Comparison of ENCODE assay signal across 9 cellular contexts in the genomic region with DNA sequence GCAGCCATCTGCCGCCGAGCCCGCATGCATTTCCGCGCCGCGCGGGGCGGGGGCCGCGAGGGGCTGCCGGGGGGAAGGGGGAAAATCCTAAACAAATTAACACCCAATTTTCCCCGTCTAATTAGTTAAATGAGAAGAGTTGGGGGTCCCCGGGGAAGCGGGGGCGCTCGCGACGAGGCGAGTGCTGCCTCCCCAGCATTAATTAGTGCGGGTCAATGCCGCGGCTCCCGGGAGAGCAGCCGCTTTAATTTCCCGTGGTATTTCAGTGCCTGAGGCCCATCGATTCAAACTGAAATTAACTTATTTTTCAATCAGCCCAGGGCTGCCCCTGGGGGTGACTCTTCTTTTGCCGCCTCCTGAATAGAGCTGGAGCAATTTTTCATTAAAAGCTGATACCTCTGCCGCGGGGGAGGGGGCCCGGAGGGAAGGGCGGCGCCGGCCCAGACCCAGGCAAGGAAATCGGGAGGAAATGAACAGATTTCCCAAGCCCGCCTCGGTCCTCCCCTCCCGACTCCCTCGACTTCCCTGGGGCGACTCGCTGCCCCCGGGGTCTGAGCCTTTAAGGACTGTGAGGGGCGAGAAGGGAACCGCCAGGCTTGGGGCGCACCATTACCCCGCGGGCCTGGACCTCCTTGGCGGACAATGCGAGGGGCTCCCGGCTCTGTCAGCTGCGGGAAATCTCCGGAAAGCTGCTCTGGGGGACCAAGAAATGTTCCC. TPM values are rescaled to one million over a fixed set of nuclear protein-coding genes. Genes with fewer than 3 reads are reported as not detected.
DNase-seq lines count a peak whose midpoint lies in the region; ATAC-seq, FAIRE-seq and TF ChIP-seq lines count a peak whose summit lies in the region.
"Had no signal": no experiment of that assay in that cellular context is flagged by ENCODE, and none has a peak within 500 bp of the region (broad histone marks: within the 10 kb centered on the region; RNA-seq: fewer than 3 reads in every experiment).

No MANE protein-coding gene starts in this region.

- H3K36me3 ChIP-seq in K562 (ENCODE audit: control insufficient read depth, insufficient read depth, low read length) (no peaks in the 10 kb centered on the region), lower lobe of right lung (no peaks in the 10 kb centered on the region), upper lobe of left lung (no peaks in the 10 kb centered on the region)

- peak overlapping the region in 1 of 2 experiments; percentile 76; a peak in 2 of 4 replicates for H3K9ac ChIP-seq in K562 (ENCODE audit: insufficient read depth in 1 of 2, low read depth in 2 of 2, low read length in 2 of 2)

- CTCF ChIA-PET in activated CD8-positive, alpha-beta memory T cell treated with anti-CD3 and anti-CD28 coated beads, Interleukin-2, amount 10 ng/mL, durations not matched to agents 7 days and 5 days (lab: Charles Lee), result interaction anchor here (0.5 to 3.3 kb wide), 8 partner anchors 9 to 1703 kb away, joined by 3 to 17 read pairs (median 4); no protein-coding TSS in a partner anchor
- CTCF ChIA-PET in K562 (lab: Yijun Ruan, JAX; ENCODE audit: low intra/inter-chr PET ratio), result interaction anchor here (0.6 to 3.3 kb wide), 3 partner anchors 108 to 367 kb away, joined by 3 to 43 read pairs (median 3); no protein-coding TSS in a partner anchor

- H3K4me1 ChIP-seq in K562 (replicated peaks in 1 of 2; ENCODE audit: control insufficient read depth in 2 of 2, insufficient read depth in 2 of 2, low read length in 2 of 2) (peaks cover 0 to 18% of the 10 kb centered on the region in 2 experiments; a peak in 2 of 5 replicates), lower lobe of right lung (peaks cover 16% of the 10 kb centered on the region), upper lobe of left lung (peaks cover 11 to 19% (median 14%) of the 10 kb centered on the region in 4 donors)

- ATAC-seq in activated CD8-positive, alpha-beta memory T cell treated with anti-CD3 and anti-CD28 coated beads, Interleukin-2, amount 10 ng/mL, durations not matched to agents 7 days and 5 days, result no peak
- ATAC-seq in K562 (no peak), lower lobe of right lung (peak in 1 of 2 donors; percentile 31), upper lobe of left lung (ENCODE audit: low FRiP score in 2 of 2) (peak in 1 of 2 donors; percentile 28), GM18505 (IDR thresholded peaks at IDR 0.05; ENCODE audit: unreplicated experiment) (no peak)

- FAIRE-seq in K562 (lab: Jason Lieb, UNC), result no peak
- FAIRE-seq: G401.6 had no signal

- H3K79me2 ChIP-seq in K562 (ENCODE audit: control insufficient read depth, insufficient read depth, low read length), result no peaks in the 10 kb centered on the region

- TF ChIP-seq EP300 in K562 (IDR thresholded peaks at IDR 0.05; ENCODE audit: low read length) (no peak), upper lobe of left lung (IDR thresholded peaks at IDR 0.05) (no peak)

- TF ChIP-seq POLR2A in K562 (conservative IDR thresholded peaks at IDR 0.05), result no peak
- TF ChIP-seq POLR2A in upper lobe of left lung (IDR thresholded peaks at IDR 0.05), result no peak
- no peak for TF ChIP-seq POLR2A in GM18505 (IDR thresholded peaks at IDR 0.05; ENCODE audit: borderline replicate concordance, extremely low read depth, insufficient read depth, insufficient read length)

- no peak for TF ChIP-seq RAD21 in K562 (CRISPR knock-in tag; conservative IDR thresholded peaks at IDR 0.05 in 1 of 2, IDR thresholded peaks at IDR 0.05 in 1 of 2)

- POLR2A ChIA-PET in K562 (lab: Yijun Ruan, JAX), result interaction anchor here (1.4 kb wide), 1 partner anchor 17 kb away, joined by 5 read pairs; no protein-coding TSS in a partner anchor

- H3K4me2 ChIP-seq in K562 (ENCODE audit: insufficient read depth, low read length), result 0 out of 2 replicates have a peak overlapping the region, but pooled peaks have one; percentile 18

- H3K9me3 Mint-ChIP-seq in activated CD8-positive, alpha-beta memory T cell treated with anti-CD3 and anti-CD28 coated beads, Interleukin-2, amount 10 ng/mL, durations not matched to agents 7 days and 5 days (ENCODE audit: low read depth), result no peaks in the 10 kb centered on the region

- peaks cover 33% of the 10 kb centered on the region for H3K27me3 Mint-ChIP-seq in activated CD8-positive, alpha-beta memory T cell treated with anti-CD3 and anti-CD28 coated beads, Interleukin-2, amount 10 ng/mL, durations not matched to agents 7 days and 5 days

- H3K27ac ChIP-seq in K562 (ENCODE audit: extremely low read depth, low read depth, low read length) (no peak overlapping the region), lower lobe of right lung (no peak overlapping the region), upper lobe of left lung (peak overlapping the region in 1 of 4 donors; percentile 61)

- no peak overlapping the region for H3K27ac Mint-ChIP-seq in activated CD8-positive, alpha-beta memory T cell treated with anti-CD3 and anti-CD28 coated beads, Interleukin-2, amount 10 ng/mL, durations not matched to agents 7 days and 5 days

- H3K4me3 ChIP-seq in K562, result peak overlapping the region; percentile 38
- H3K4me3 ChIP-seq in lower lobe of right lung, result peak overlapping the region; percentile 68
- H3K4me3 ChIP-seq in upper lobe of left lung, result peak overlapping the region; percentile 55 to 73 (median 64)

- intact Hi-C loops in K562 (cut with micrococcal nuclease) (no loop called here), lower lobe of right lung (cut with DNase I) (loop anchor here (10.0 kb wide), 1 partner anchor 143 kb away; no protein-coding TSS in a partner anchor)

- H3K4me3 Mint-ChIP-seq in activated CD8-positive, alpha-beta memory T cell treated with anti-CD3 and anti-CD28 coated beads, Interleukin-2, amount 10 ng/mL, durations not matched to agents 7 days and 5 days, result peak overlapping the region; percentile 70

- no peak for DNase-seq in activated CD8-positive, alpha-beta memory T cell treated with anti-CD3 and anti-CD28 coated beads, Interleukin-2, amount 10 ng/mL, durations not matched to agents 7 days and 5 days
- no peak for DNase-seq in activated CD8-positive, alpha-beta memory T cell treated with anti-CD3 and anti-CD28 coated beads for 24 hours
- no peak for DNase-seq in K562 (ENCODE audit: extremely low read depth in 1 of 4, low spot score in 3 of 4)
- DNase-seq in lower lobe of right lung, result no peak
- DNase-seq in upper lobe of left lung, result peak in 1 of 2 donors; percentile 87
- DNase-seq in HK-2 (ENCODE audit: unreplicated experiment), result no peak
- DNase-seq in NOMO-1 (lab: John Stamatoyannopoulos, UW; ENCODE audit: unreplicated experiment in 2 of 2), result no peak

- no peaks in the 10 kb centered on the region for H3K9me1 ChIP-seq in K562 (ENCODE audit: control insufficient read depth, insufficient read depth, low read length)

- H4K20me1 ChIP-seq in K562 (replicated peaks; ENCODE audit: control insufficient read depth, insufficient read depth, low read length), result no peaks in the 10 kb centered on the region; the same call in 1 of the 2 replicates

- H2AFZ ChIP-seq in K562 (ENCODE audit: low read depth, low read length), result 0 out of 2 replicates have a peak overlapping the region, but pooled peaks have one; percentile 40

- H3K9me3 ChIP-seq in K562 (replicated peaks; ENCODE audit: control insufficient read depth, insufficient read depth, low read depth, low read length), result no peaks in the 10 kb centered on the region
- no peaks in the 10 kb centered on the region for H3K9me3 ChIP-seq in lower lobe of right lung
- H3K9me3 ChIP-seq in upper lobe of left lung, result no peaks in the 10 kb centered on the region

- TF ChIP-seq CTCF in K562 (IDR thresholded peaks at IDR 0.05 in 2 of 3, conservative IDR thresholded peaks at IDR 0.05 in 1 of 3; ENCODE audit: insufficient read depth in 2 of 3, low read depth in 1 of 3, low read length in 3 of 3) (no peak), lower lobe of right lung (IDR thresholded peaks at IDR 0.05) (no peak), upper lobe of left lung (IDR thresholded peaks at IDR 0.05) (no peak)

- peaks cover 9 to 35% of the 10 kb centered on the region in 2 experiments; a peak in 4 of 5 replicates for H3K27me3 ChIP-seq in K562 (ENCODE audit: control insufficient read depth in 2 of 2, insufficient read depth in 2 of 2, low read length in 2 of 2)
- H3K27me3 ChIP-seq in lower lobe of right lung (ENCODE audit: low read depth), result peaks cover 9% of the 10 kb centered on the region
- peaks cover 0 to 5% (median 2%) of the 10 kb centered on the region in 4 donors for H3K27me3 ChIP-seq in upper lobe of left lung

- H3K36me3 Mint-ChIP-seq in activated CD8-positive, alpha-beta memory T cell treated with anti-CD3 and anti-CD28 coated beads, Interleukin-2, amount 10 ng/mL, durations not matched to agents 7 days and 5 days, result no peaks in the 10 kb centered on the region

- H3K4me1 Mint-ChIP-seq in activated CD8-positive, alpha-beta memory T cell treated with anti-CD3 and anti-CD28 coated beads, Interleukin-2, amount 10 ng/mL, durations not matched to agents 7 days and 5 days, result peaks cover 9% of the 10 kb centered on the region

- in situ Hi-C loops in K562 (cut with MboI), result no loop called here

- WGBS in K562 (ENCODE audit: insufficient coverage, low coverage, missing lambda C conversion rate), result 23% methylated on average over 7 of the region's 52 CpGs
- 8 to 18% methylated on average over 24 to 47 of the region's 52 CpGs for WGBS in upper lobe of left lung, 2 donors

- no TSS peak for BruUV-seq in K562 (replicated peaks; lab: Mats Ljungman, UMichigan)

RNA-seq across cellular contexts. Expression of a gene that starts 18.9 kb away (rescaled TPM):
- not detected for total RNA-seq in activated CD8-positive, alpha-beta memory T cell treated with anti-CD3 and anti-CD28 coated beads, Interleukin-2, amount 10 ng/mL, durations not matched to agents 7 days and 5 days
- total RNA-seq in K562 (2011; cell fraction: chromatin; rRNA removed; ENCODE audit: low replicate concordance), result not detected in 2 replicates
- total RNA-seq in K562 (2011; cell fraction: nucleolus; rRNA removed), result not detected in 2 replicates
- not detected in 2 replicates for total RNA-seq in K562 (2011; cell fraction: nucleoplasm; rRNA removed)
- not detected in 2 replicates for total RNA-seq in K562 (2014; rRNA removed)
- total RNA-seq in K562 (2014; rRNA removed; fragmentation: Illumina TruSeq; extraction: Trizol), result not detected in 2 replicates
- not detected in 2 replicates for total RNA-seq in K562 (2015; rRNA removed; fragmentation: Illumina TruSeq; extraction: Trizol)
- total RNA-seq in K562 (2021), result 0.04 TPM in 1 of 2 replicates, not detected in the other
- not detected in 2 replicates for polyA plus RNA-seq in K562 (2011; rRNA removed)
- not detected in 2 replicates for polyA plus RNA-seq in K562 (2011; cell fraction: cytosol; rRNA removed)
- not detected in 2 replicates for polyA plus RNA-seq in K562 (2011; cell fraction: nucleus; rRNA removed)
- polyA plus RNA-seq in K562 (2012), result not detected in 2 replicates
- polyA plus RNA-seq in K562 (2014; fragmentation: Illumina TruSeq; extraction: Trizol), result not detected in 2 replicates
- not detected for polyA plus RNA-seq in K562 (2014; fragmentation: Nextera tagmentation; extraction: Ambion mirVana)
- polyA plus RNA-seq in K562 (2014; rRNA removed), result not detected in 2 replicates
- not detected in 2 replicates for polyA minus RNA-seq in K562 (2011; rRNA and poly(A)+ RNA removed)
- not detected in 2 replicates for polyA minus RNA-seq in K562 (2011; cell fraction: cytosol; rRNA and poly(A)+ RNA removed)
- polyA minus RNA-seq in K562 (2011; cell fraction: nucleus; rRNA and poly(A)+ RNA removed), result not detected in 2 replicates
- total RNA-seq in lower lobe of right lung, result not detected
- under 1 TPM in 1 of 6 donors, not detected in 5; 0.30 TPM for total RNA-seq in upper lobe of left lung

RNA-seq across cellular contexts. Expression of a gene that starts 44.6 kb away (rescaled TPM):
- 10 to 100 TPM; 45.1 to 50.6 TPM for total RNA-seq in activated CD8-positive, alpha-beta memory T cell treated with anti-CD3 and anti-CD28 coated beads, Interleukin-2, amount 10 ng/mL, durations not matched to agents 7 days and 5 days
- 138 and 248 TPM in 2 replicates for total RNA-seq in K562 (2011; cell fraction: chromatin; rRNA removed; ENCODE audit: low replicate concordance)
- 114 and 119 TPM in 2 replicates for total RNA-seq in K562 (2011; cell fraction: nucleolus; rRNA removed)
- total RNA-seq in K562 (2011; cell fraction: nucleoplasm; rRNA removed), result 128 and 188 TPM in 2 replicates
- total RNA-seq in K562 (2014; rRNA removed) (13.2 and 14.8 TPM in 2 replicates), K562 (2014; rRNA removed; fragmentation: Illumina TruSeq; extraction: Trizol) (8.2 and 8.4 TPM in 2 replicates), K562 (2015; rRNA removed; fragmentation: Illumina TruSeq; extraction: Trizol) (9.5 and 11.2 TPM in 2 replicates), K562 (2021) (16.4 and 17.2 TPM in 2 replicates), lower lobe of right lung (53.3 TPM), upper lobe of left lung (100 to 1,000 TPM in 2 of 6 donors, 10 to 100 TPM in 4; 35.1 to 150 (median 52.5) TPM)
- polyA plus RNA-seq in K562 (2011; rRNA removed) (12.4 and 16.6 TPM in 2 replicates), K562 (2014; fragmentation: Illumina TruSeq; extraction: Trizol) (13.8 and 14.5 TPM in 2 replicates), K562 (2014; fragmentation: Nextera tagmentation; extraction: Ambion mirVana) (1 to 10 TPM; 3.5 to 5.5 TPM), K562 (2014; rRNA removed) (15.7 and 22.9 TPM in 2 replicates)
- 7.9 and 12.2 TPM in 2 replicates for polyA plus RNA-seq in K562 (2011; cell fraction: cytosol; rRNA removed)
- polyA plus RNA-seq in K562 (2011; cell fraction: nucleus; rRNA removed), result 109 and 125 TPM in 2 replicates
- 11.9 and 27.3 TPM in 2 replicates for polyA plus RNA-seq in K562 (2012)
- 14.6 and 15.0 TPM in 2 replicates for polyA minus RNA-seq in K562 (2011; rRNA and poly(A)+ RNA removed)
- polyA minus RNA-seq in K562 (2011; cell fraction: cytosol; rRNA and poly(A)+ RNA removed), result 7.5 and 7.9 TPM in 2 replicates
- polyA minus RNA-seq in K562 (2011; cell fraction: nucleus; rRNA and poly(A)+ RNA removed), result 33.4 and 40.4 TPM in 2 replicates
